ENCODE assay signal across 9 cellular contexts in the genomic region with DNA sequence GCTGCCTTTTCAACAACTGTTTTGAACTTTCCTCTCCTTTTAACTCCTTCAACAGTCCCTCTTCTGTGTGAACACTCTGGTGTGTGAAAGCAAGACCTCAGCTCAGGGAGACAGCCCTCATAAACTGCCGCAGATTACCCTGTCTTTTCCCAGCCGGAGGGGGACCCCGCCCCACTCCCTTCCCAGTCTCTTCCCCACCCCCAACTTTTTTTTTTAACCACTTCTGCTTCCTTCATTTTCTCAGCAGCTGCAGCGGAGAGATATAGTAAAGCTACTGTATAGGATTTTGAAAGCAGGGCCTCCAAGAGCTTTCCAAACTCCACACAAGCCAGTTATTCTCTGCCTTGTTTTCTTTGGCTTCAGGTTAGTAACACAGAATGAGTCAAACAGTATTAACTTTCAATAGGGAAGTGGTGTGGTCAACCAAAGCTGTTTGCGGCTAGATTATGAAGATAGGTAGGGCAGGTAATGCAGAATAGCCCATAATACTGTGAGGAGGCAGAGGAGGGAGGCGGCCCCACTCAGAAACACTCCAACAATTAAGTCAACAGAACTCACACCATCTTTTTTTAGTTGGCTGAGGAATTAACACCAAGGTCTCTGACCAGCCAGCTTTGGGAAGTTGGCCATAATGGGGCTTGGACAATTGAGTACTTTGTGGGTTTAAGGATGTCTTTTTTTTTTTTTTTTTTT.
DNase-seq lines count a peak whose midpoint lies in the region; ATAC-seq and TF ChIP-seq lines count a peak whose summit lies in the region.
"Had no signal": no experiment of that assay in that cellular context is flagged by ENCODE, and none has a peak within 500 bp of the region (broad histone marks: within the 10 kb centered on the region; RNA-seq: fewer than 3 reads in every experiment).

No MANE protein-coding gene starts in this region.

- H3K4me3 ChIP-seq in epithelial cell of esophagus (ENCODE audit: low read length), result no peak overlapping the region
- H3K4me3 ChIP-seq: SK-N-MC had no signal

- no peaks in the 10 kb centered on the region for H3K27me3 Mint-ChIP-seq in T-helper 17 cell

- no peak for TF ChIP-seq CTCF in epithelial cell of esophagus (IDR thresholded peaks at IDR 0.05; ENCODE audit: insufficient read depth, low read depth, low read length, missing control alignments)

- ATAC-seq in GM19463 (IDR thresholded peaks at IDR 0.05; ENCODE audit: unreplicated experiment) (peak; percentile 89), HG03460 (IDR thresholded peaks at IDR 0.05; ENCODE audit: unreplicated experiment) (peak; percentile 89), T-helper 17 cell (peak; percentile 76)

- H3K9me3 ChIP-seq in T-helper 17 cell (ENCODE audit: control insufficient read depth, low read length, poor library complexity, severe bottlenecking), result no peaks in the 10 kb centered on the region

- peak overlapping the region; percentile 89 for H3K27ac Mint-ChIP-seq in T-helper 17 cell

- DNase-seq in DMS153 (lab: John Stamatoyannopoulos, UW) (peak; percentile 31), T-helper 17 cell (no peak), epithelial cell of esophagus (ENCODE audit: low read depth) (peak; percentile 89), renal cortical epithelial cell (ENCODE audit: low read depth) (peak; percentile 93), NCI-H1417 treated with DMSO at 0.1 percent for 48 hours (lab: John Stamatoyannopoulos, UW) (no peak), NCI-H2227 (lab: John Stamatoyannopoulos, UW; ENCODE audit: unreplicated experiment) (no peak)

- H3K36me3 Mint-ChIP-seq in T-helper 17 cell (ENCODE audit: low read depth), result peaks cover 5% of the 10 kb centered on the region

- H3K4me1 Mint-ChIP-seq in T-helper 17 cell, result peaks cover 39% of the 10 kb centered on the region

- H3K4me3 Mint-ChIP-seq in T-helper 17 cell, result peak overlapping the region; percentile 22

Comparison
In these comparisons a context has a peak if more than half of its experiments do, and no peak if none do; other contexts are left out.
1. DNase-seq: peak in DMS153 (single experiment), epithelial cell of esophagus (single experiment) and renal cortical epithelial cell (single experiment); none in T-helper 17 cell (0 of 3), NCI-H1417 treated with DMSO at 0.1 percent for 48 hours (single experiment) and NCI-H2227 (single experiment).
2. Peak in every context shown above with its lines, with median percentiles within 50 percentile points of each other: ATAC-seq.